ENCODE assay signal across 6 cellular contexts in the genomic region with DNA sequence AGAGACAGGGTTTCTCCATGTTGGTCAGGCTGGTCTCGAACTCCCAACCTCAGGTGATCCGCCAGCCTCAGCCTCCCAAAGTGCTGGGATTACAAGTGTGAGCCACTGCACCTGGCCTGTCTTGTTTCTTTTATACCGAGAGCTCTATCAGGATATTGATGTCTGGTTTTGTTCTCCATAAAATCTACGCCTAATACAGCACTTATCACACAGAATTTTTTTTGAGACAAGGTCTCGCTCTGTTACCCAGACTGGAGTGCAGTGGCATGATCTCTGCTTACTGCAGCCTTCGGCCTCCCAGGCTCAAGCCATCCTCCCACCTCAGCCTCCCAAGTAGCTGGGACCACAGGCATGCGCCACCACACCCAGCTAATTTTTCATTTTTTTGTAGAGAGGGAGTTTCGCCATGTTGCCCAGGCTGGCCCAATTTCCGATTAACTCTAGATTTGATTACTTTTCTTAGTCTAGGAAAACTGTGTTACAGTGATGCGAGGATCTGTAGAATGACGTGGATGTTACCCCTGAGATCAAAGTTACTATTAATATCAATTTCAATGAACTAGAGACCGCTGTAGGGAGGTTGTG. TPM values are rescaled to one million over a fixed set of nuclear protein-coding genes. Genes with fewer than 3 reads are reported as not detected.
DNase-seq lines count a peak whose midpoint lies in the region; ATAC-seq and TF ChIP-seq lines count a peak whose summit lies in the region.
"Not testable (repeated sequence)": the region's sequence is repeated elsewhere in the genome, so short reads cannot be mapped to it uniquely, and the experiment has no call there.

No MANE protein-coding gene starts in this region.

- H3K4me3 Mint-ChIP-seq in Caco-2 (ENCODE audit: unreplicated experiment), result peak overlapping the region; percentile 92
- peak overlapping the region; percentile 94 for H3K4me3 Mint-ChIP-seq in activated T-helper 2 cell treated with anti-CD3 and anti-CD28 coated beads, Interferon-gamma antibody, Interleukin-2, Interleukin-4, amounts not matched to agents 10 μg/mL and 5 μg/mL and 100 μg/mL, durations not matched to agents 14 hours and 24 hours and 36 hours (ENCODE audit: low read depth)
- H3K4me3 Mint-ChIP-seq in stimulated activated naive B cell treated with anti-CD40 and anti-IgM and Interleukin-4, amounts not matched to agents 10 μg/mL and 1 μg/mL and 100 μg/mL, for 72 hours, result peak overlapping the region; percentile 91 to 92

- not testable (repeated sequence) for TF ChIP-seq CTCF in Caco-2 (IDR thresholded peaks at IDR 0.05; ENCODE audit: insufficient read depth in 1 of 2, low read depth in 1 of 2, low read length in 1 of 2, severe bottlenecking in 1 of 2, unreplicated experiment in 1 of 2); LNCaP clone FGC (IDR thresholded peaks at IDR 0.05; ENCODE audit: control insufficient read depth, extremely low read depth, insufficient read depth); epithelial cell of proximal tubule (conservative IDR thresholded peaks at IDR 0.05; ENCODE audit: low read depth, low read length)

- not testable (repeated sequence) for DNase-seq in Caco-2; LNCaP clone FGC (ENCODE audit: low read depth); activated T-helper 2 cell treated with anti-CD3 and anti-CD28 coated beads, Interferon-gamma antibody, Interleukin-2, Interleukin-4, amounts not matched to agents 10 μg/mL and 5 μg/mL and 100 μg/mL, durations not matched to agents 14 hours and 24 hours and 36 hours (ENCODE audit: low spot score); epithelial cell of proximal tubule (ENCODE audit: low read depth); stimulated activated naive B cell treated with anti-CD40 and anti-IgM and Interleukin-4, amounts not matched to agents 10 μg/mL and 1 μg/mL and 100 μg/mL, for 72 hours

- H3K4me1 Mint-ChIP-seq in Caco-2 (ENCODE audit: low read depth, unreplicated experiment), result peaks cover 16% of the 10 kb centered on the region
- peaks cover 28% of the 10 kb centered on the region for H3K4me1 Mint-ChIP-seq in activated T-helper 2 cell treated with anti-CD3 and anti-CD28 coated beads, Interferon-gamma antibody, Interleukin-2, Interleukin-4, amounts not matched to agents 10 μg/mL and 5 μg/mL and 100 μg/mL, durations not matched to agents 14 hours and 24 hours and 36 hours (ENCODE audit: low read depth)
- H3K4me1 Mint-ChIP-seq in stimulated activated naive B cell treated with anti-CD40 and anti-IgM and Interleukin-4, amounts not matched to agents 10 μg/mL and 1 μg/mL and 100 μg/mL, for 72 hours, result peaks cover 21 to 45% of the 10 kb centered on the region in 2 donors

- H3K4me1 ChIP-seq in Caco-2 (peaks cover 14% of the 10 kb centered on the region), mononuclear cell (ENCODE audit: insufficient read depth, low read length) (peaks cover 30% of the 10 kb centered on the region)

- POLR2A ChIA-PET in Caco-2 (lab: Charles Lee), result not testable (repeated sequence)

- CTCF ChIA-PET in Caco-2 (lab: Charles Lee), result interaction anchor here (1.3 kb wide), 1 partner anchor 10 kb away, joined by 4 read pairs; no protein-coding TSS in a partner anchor

- not testable (repeated sequence) for H3K9me3 ChIP-seq in Caco-2; mononuclear cell (ENCODE audit: low read depth, low read length)

- ATAC-seq in stimulated activated naive B cell treated with anti-CD40 and anti-IgM and Interleukin-4, amounts not matched to agents 10 μg/mL and 1 μg/mL and 100 μg/mL, for 72 hours (replicated peaks), result peak in 1 of 2 donors; percentile 3

- H3K4me3 ChIP-seq in Caco-2 (ENCODE audit: low read depth, low read length) (peak overlapping the region; percentile 84), LNCaP clone FGC (ENCODE audit: low read depth, low read length) (peak overlapping the region; percentile 96), epithelial cell of proximal tubule (ENCODE audit: low read depth, low read length) (peak overlapping the region; percentile 84), mononuclear cell (ENCODE audit: low read length) (peak overlapping the region; percentile 94)

- H3K27me3 ChIP-seq in Caco-2 (replicated peaks; ENCODE audit: control insufficient read depth, insufficient read depth, low read length); mononuclear cell (ENCODE audit: insufficient read depth, low read length): not testable (repeated sequence)

- intact Hi-C loops in Caco-2 (cut with micrococcal nuclease; ENCODE audit: unreplicated experiment), result not testable (repeated sequence)
- intact Hi-C loops in activated T-helper 2 cell treated with anti-CD3 and anti-CD28 coated beads, Interferon-gamma antibody, Interleukin-2, Interleukin-4, amounts not matched to agents 10 μg/mL and 5 μg/mL and 100 μg/mL, durations not matched to agents 14 hours and 24 hours and 36 hours (cut with micrococcal nuclease), result loop anchor here (2.0 kb wide), 1 partner anchor 62 kb away; a partner anchor contains a TSS

- not testable (repeated sequence) for H3K27me3 Mint-ChIP-seq in Caco-2 (ENCODE audit: insufficient read depth, unreplicated experiment); activated T-helper 2 cell treated with anti-CD3 and anti-CD28 coated beads, Interferon-gamma antibody, Interleukin-2, Interleukin-4, amounts not matched to agents 10 μg/mL and 5 μg/mL and 100 μg/mL, durations not matched to agents 14 hours and 24 hours and 36 hours (ENCODE audit: low read depth); stimulated activated naive B cell treated with anti-CD40 and anti-IgM and Interleukin-4, amounts not matched to agents 10 μg/mL and 1 μg/mL and 100 μg/mL, for 72 hours

- H3K27ac Mint-ChIP-seq in Caco-2 (ENCODE audit: unreplicated experiment), result peak overlapping the region; percentile 98
- H3K27ac Mint-ChIP-seq in activated T-helper 2 cell treated with anti-CD3 and anti-CD28 coated beads, Interferon-gamma antibody, Interleukin-2, Interleukin-4, amounts not matched to agents 10 μg/mL and 5 μg/mL and 100 μg/mL, durations not matched to agents 14 hours and 24 hours and 36 hours, result peak overlapping the region; percentile 91
- peak overlapping the region; percentile 96 for H3K27ac Mint-ChIP-seq in stimulated activated naive B cell treated with anti-CD40 and anti-IgM and Interleukin-4, amounts not matched to agents 10 μg/mL and 1 μg/mL and 100 μg/mL, for 72 hours

- TSS peak; percentile 88 for BruUV-seq in Caco-2 (replicated peaks; lab: Mats Ljungman, UMichigan)

- H3K36me3 ChIP-seq in Caco-2 (ENCODE audit: control insufficient read depth, insufficient read depth, low read length), result not testable (repeated sequence)

- H3K9me3 Mint-ChIP-seq in Caco-2 (ENCODE audit: unreplicated experiment); activated T-helper 2 cell treated with anti-CD3 and anti-CD28 coated beads, Interferon-gamma antibody, Interleukin-2, Interleukin-4, amounts not matched to agents 10 μg/mL and 5 μg/mL and 100 μg/mL, durations not matched to agents 14 hours and 24 hours and 36 hours; stimulated activated naive B cell treated with anti-CD40 and anti-IgM and Interleukin-4, amounts not matched to agents 10 μg/mL and 1 μg/mL and 100 μg/mL, for 72 hours: not testable (repeated sequence)

- peaks cover 46% of the 10 kb centered on the region for H3K36me3 Mint-ChIP-seq in Caco-2 (ENCODE audit: insufficient read depth, unreplicated experiment)
- H3K36me3 Mint-ChIP-seq in activated T-helper 2 cell treated with anti-CD3 and anti-CD28 coated beads, Interferon-gamma antibody, Interleukin-2, Interleukin-4, amounts not matched to agents 10 μg/mL and 5 μg/mL and 100 μg/mL, durations not matched to agents 14 hours and 24 hours and 36 hours (ENCODE audit: low read depth), result peaks cover 35% of the 10 kb centered on the region
- peaks cover 14 to 18% of the 10 kb centered on the region in 2 donors for H3K36me3 Mint-ChIP-seq in stimulated activated naive B cell treated with anti-CD40 and anti-IgM and Interleukin-4, amounts not matched to agents 10 μg/mL and 1 μg/mL and 100 μg/mL, for 72 hours

RNA-seq across cellular contexts. Expression of a gene that starts 0.5 kb away (rescaled TPM):
- total RNA-seq in Caco-2 (2022) (149 TPM in 2 replicates), epithelial cell of proximal tubule (160 and 224 TPM in 2 replicates), mononuclear cell (8.7 TPM)
- total RNA-seq in activated T-helper 2 cell treated with anti-CD3 and anti-CD28 coated beads, Interferon-gamma antibody, Interleukin-2, Interleukin-4, amounts not matched to agents 10 μg/mL and 5 μg/mL and 100 μg/mL, durations not matched to agents 14 hours and 24 hours and 36 hours, result 173 and 175 TPM in 2 replicates

RNA-seq across cellular contexts. Expression of a gene that starts 7.2 kb away (rescaled TPM):
- total RNA-seq in Caco-2 (2022), result 57.2 and 62.9 TPM in 2 replicates
- total RNA-seq in activated T-helper 2 cell treated with anti-CD3 and anti-CD28 coated beads, Interferon-gamma antibody, Interleukin-2, Interleukin-4, amounts not matched to agents 10 μg/mL and 5 μg/mL and 100 μg/mL, durations not matched to agents 14 hours and 24 hours and 36 hours, result 2.6 and 2.7 TPM in 2 replicates
- 224 and 227 TPM in 2 replicates for total RNA-seq in epithelial cell of proximal tubule
- 2.9 TPM for total RNA-seq in mononuclear cell

RNA-seq across cellular contexts. Expression of a gene that starts 13.9 kb away (rescaled TPM):
- total RNA-seq in Caco-2 (2022) (380 and 443 TPM in 2 replicates), epithelial cell of proximal tubule (3.5 and 5.6 TPM in 2 replicates), mononuclear cell (74.8 TPM)
- 0.25 TPM in 1 of 2 replicates, not detected in the other for total RNA-seq in activated T-helper 2 cell treated with anti-CD3 and anti-CD28 coated beads, Interferon-gamma antibody, Interleukin-2, Interleukin-4, amounts not matched to agents 10 μg/mL and 5 μg/mL and 100 μg/mL, durations not matched to agents 14 hours and 24 hours and 36 hours

RNA-seq across cellular contexts. Expression of a gene that starts 42.4 kb away (rescaled TPM):
- total RNA-seq in Caco-2 (2022) (29.6 and 34.0 TPM in 2 replicates), epithelial cell of proximal tubule (82.5 and 102 TPM in 2 replicates), mononuclear cell (46.7 TPM)
- 38.9 and 40.5 TPM in 2 replicates for total RNA-seq in activated T-helper 2 cell treated with anti-CD3 and anti-CD28 coated beads, Interferon-gamma antibody, Interleukin-2, Interleukin-4, amounts not matched to agents 10 μg/mL and 5 μg/mL and 100 μg/mL, durations not matched to agents 14 hours and 24 hours and 36 hours

RNA-seq across cellular contexts. Expression of a gene that starts 53.9 kb away (rescaled TPM):
- total RNA-seq in Caco-2 (2022) (0.41 and 0.44 TPM in 2 replicates), epithelial cell of proximal tubule (0.17 and 0.80 TPM in 2 replicates), mononuclear cell (2.1 TPM)
- total RNA-seq in activated T-helper 2 cell treated with anti-CD3 and anti-CD28 coated beads, Interferon-gamma antibody, Interleukin-2, Interleukin-4, amounts not matched to agents 10 μg/mL and 5 μg/mL and 100 μg/mL, durations not matched to agents 14 hours and 24 hours and 36 hours, result 0.28 and 0.30 TPM in 2 replicates

Comparison
In these comparisons a context has a peak if more than half of its experiments do, and no peak if none do; other contexts are left out.
1. RNA of a gene that starts 0.5 kb away (total RNA-seq): 160 to 224 TPM in epithelial cell of proximal tubule, 173 to 175 TPM in activated T-helper 2 cell treated with anti-CD3 and anti-CD28 coated beads, Interferon-gamma antibody, Interleukin-2, Interleukin-4, amounts not matched to agents 10 μg/mL and 5 μg/mL and 100 μg/mL, durations not matched to agents 14 hours and 24 hours and 36 hours and 149 TPM in Caco-2; 8.7 TPM in mononuclear cell (single experiment); every median in the first group is over 10 times any median in the second.
2. RNA of a gene that starts 7.2 kb away (total RNA-seq): 224 to 227 TPM in epithelial cell of proximal tubule and 57.2 to 62.9 TPM in Caco-2; 2.9 TPM in mononuclear cell (single experiment) and 2.6 to 2.7 TPM in activated T-helper 2 cell treated with anti-CD3 and anti-CD28 coated beads, Interferon-gamma antibody, Interleukin-2, Interleukin-4, amounts not matched to agents 10 μg/mL and 5 μg/mL and 100 μg/mL, durations not matched to agents 14 hours and 24 hours and 36 hours; every median in the first group is over 10 times any median in the second.
3. RNA of a gene that starts 13.9 kb away (total RNA-seq): 380 to 443 TPM in Caco-2 and 74.8 TPM in mononuclear cell (single experiment); 3.5 to 5.6 TPM in epithelial cell of proximal tubule and 0.25 TPM in activated T-helper 2 cell treated with anti-CD3 and anti-CD28 coated beads, Interferon-gamma antibody, Interleukin-2, Interleukin-4, amounts not matched to agents 10 μg/mL and 5 μg/mL and 100 μg/mL, durations not matched to agents 14 hours and 24 hours and 36 hours; every median in the first group is over 10 times any median in the second.
4. Peak in every context shown above with its lines, with median percentiles within 50 percentile points of each other: H3K4me3 ChIP-seq, H3K27ac Mint-ChIP-seq and H3K4me3 Mint-ChIP-seq.